8 cellular contexts compared by ENCODE assay signal in the genomic region with DNA sequence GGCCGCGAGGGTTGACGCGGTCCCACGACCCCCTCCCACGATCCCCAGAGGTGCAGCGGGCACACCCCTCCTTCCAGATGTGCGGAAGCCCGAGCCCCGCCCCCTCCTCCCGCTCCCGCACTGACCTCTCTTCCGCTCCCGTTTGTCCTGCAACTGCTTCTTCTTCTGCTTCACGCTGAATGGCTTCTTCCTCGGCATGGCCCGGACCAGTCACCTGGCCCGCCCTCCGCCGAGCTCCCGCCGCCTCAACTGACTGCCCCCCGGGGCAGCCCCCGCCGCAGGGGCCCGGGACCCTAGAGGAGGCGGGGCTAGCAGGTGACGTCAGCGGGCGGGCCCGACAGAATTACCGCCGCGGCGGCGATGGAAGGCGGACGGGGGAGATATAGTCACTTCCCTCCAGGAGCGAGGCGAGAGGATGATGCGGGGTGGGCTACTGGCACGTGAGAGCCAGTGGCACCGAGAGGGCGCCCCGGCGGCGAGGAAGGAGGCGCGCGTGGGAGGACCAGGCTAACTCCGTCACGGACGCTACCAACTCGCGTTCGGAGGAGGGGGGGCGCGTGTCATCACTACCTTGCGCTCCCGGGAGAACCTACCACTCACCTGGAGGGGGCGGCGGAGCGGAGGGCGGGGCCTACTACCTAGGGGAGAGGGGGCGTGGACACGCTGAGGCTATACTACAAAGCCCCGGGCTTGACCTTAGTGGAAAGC. TPM values are rescaled to one million over a fixed set of nuclear protein-coding genes. Genes with fewer than 3 reads are reported as not detected.
DNase-seq lines count a peak whose midpoint lies in the region; ATAC-seq and TF ChIP-seq lines count a peak whose summit lies in the region.

A gene with protein sequence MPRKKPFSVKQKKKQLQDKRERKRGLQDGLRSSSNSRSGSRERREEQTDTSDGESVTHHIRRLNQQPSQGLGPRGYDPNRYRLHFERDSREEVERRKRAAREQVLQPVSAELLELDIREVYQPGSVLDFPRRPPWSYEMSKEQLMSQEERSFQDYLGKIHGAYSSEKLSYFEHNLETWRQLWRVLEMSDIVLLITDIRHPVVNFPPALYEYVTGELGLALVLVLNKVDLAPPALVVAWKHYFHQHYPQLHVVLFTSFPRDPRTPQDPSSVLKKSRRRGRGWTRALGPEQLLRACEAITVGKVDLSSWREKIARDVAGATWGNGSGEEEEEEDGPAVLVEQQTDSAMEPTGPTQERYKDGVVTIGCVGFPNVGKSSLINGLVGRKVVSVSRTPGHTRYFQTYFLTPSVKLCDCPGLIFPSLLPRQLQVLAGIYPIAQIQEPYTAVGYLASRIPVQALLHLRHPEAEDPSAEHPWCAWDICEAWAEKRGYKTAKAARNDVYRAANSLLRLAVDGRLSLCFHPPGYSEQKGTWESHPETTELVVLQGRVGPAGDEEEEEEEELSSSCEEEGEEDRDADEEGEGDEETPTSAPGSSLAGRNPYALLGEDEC (minus strand): TSS at position 484 of the 708 bp plus-strand sequence. CDS start 286 bp downstream, at position 198.

- 1% methylated on average over 12 of the region's 67 CpGs for WGBS in mammary epithelial cell (ENCODE audit: low coverage, missing lambda C conversion rate)
- WGBS in spleen, 5 donors: 0 to 2% (median 1%) methylated on average over 48 to 67 of the region's 67 CpGs

- ATAC-seq in GM18870 (IDR thresholded peaks at IDR 0.05; ENCODE audit: unreplicated experiment): peak; percentile 61
- peak; percentile 77 for ATAC-seq in HG03108 (IDR thresholded peaks at IDR 0.05; ENCODE audit: unreplicated experiment)

- CTCF ChIA-PET in mammary epithelial cell (lab: Charles Lee; ENCODE audit: low non-redundant PET): no interaction called here

- TF ChIP-seq POLR2A in spleen (IDR thresholded peaks at IDR 0.05): no peak

- H3K4me1 ChIP-seq in ACC112 (ENCODE audit: control insufficient read depth, insufficient read depth, low read length, unreplicated experiment) (peaks cover 18% of the 10 kb centered on the region), mammary epithelial cell (ENCODE audit: insufficient read depth, low read length) (peaks cover 13% of the 10 kb centered on the region), spleen (peaks cover 21 to 54% (median 35%) of the 10 kb centered on the region in 6 donors)

- TF ChIP-seq CTCF in WI38 (IDR thresholded peaks at IDR 0.05; ENCODE audit: low read depth, low read length) (no peak), mammary epithelial cell (conservative IDR thresholded peaks at IDR 0.05 in 1 of 2, IDR thresholded peaks at IDR 0.05 in 1 of 2; ENCODE audit: extremely low read depth in 1 of 2, insufficient read depth in 1 of 2, low read depth in 1 of 2, low read length in 2 of 2) (no peak), spleen (IDR thresholded peaks at IDR 0.05 in 8 of 11, conservative IDR thresholded peaks at IDR 0.05 in 3 of 11) (peak in 4 of 11 experiments; percentile 27 to 51 (median 40))

- dilution Hi-C loops in mammary epithelial cell (cut with HindIII; ENCODE audit: low sequenced_read_pairs): no loop called here

- H3K79me2 ChIP-seq in ACC112 (ENCODE audit: control insufficient read depth, insufficient read depth, low read length, unreplicated experiment) (peaks cover 39% of the 10 kb centered on the region), mammary epithelial cell (ENCODE audit: insufficient read depth, low read length) (peaks cover 39% of the 10 kb centered on the region)

- peak within 1 kb of the TSS; percentile 96 for H3K4me2 ChIP-seq in mammary epithelial cell (ENCODE audit: insufficient read depth, low read depth, low read length)

- H4K20me1 ChIP-seq in mammary epithelial cell (ENCODE audit: insufficient read depth, low read length): no peaks in the 10 kb centered on the region

- no peaks in the 10 kb centered on the region for H3K9me3 ChIP-seq in mammary epithelial cell (replicated peaks; ENCODE audit: insufficient read depth, low read length)
- no peaks in the 10 kb centered on the region for H3K9me3 ChIP-seq in spleen

- intact Hi-C loops in mammary epithelial cell (cut with micrococcal nuclease): loop anchor here (1.0 to 10.0 kb wide), 4 partner anchors 15 to 319 kb away; a partner anchor contains a TSS
- intact Hi-C loops in spleen (cut with DNase I; ENCODE audit: low total_unique reads): no loop called here

- in situ Hi-C loops in mammary epithelial cell (cut with MboI; ENCODE audit: low sequenced_read_pairs in 2 of 2): no loop called here

- peak within 1 kb of the TSS; percentile 94 for H3K9ac ChIP-seq in mammary epithelial cell (ENCODE audit: insufficient read depth, low read length)

- BruUV-seq in mammary epithelial cell (replicated peaks; lab: Mats Ljungman, UMichigan): TSS peak; percentile 25

- H3K27ac ChIP-seq in ACC112 (ENCODE audit: low read depth, low read length) (peak within 1 kb of the TSS; percentile 91), mammary epithelial cell (ENCODE audit: insufficient read depth, low read depth, low read length) (peak within 1 kb of the TSS; percentile 90), spleen (peak within 1 kb of the TSS; percentile 98 to 100 (median 99))

- H3K4me3 ChIP-seq in ACC112 (ENCODE audit: low read depth, low read length) (peak within 1 kb of the TSS; percentile 96), WI38 (ENCODE audit: low read depth, low read length) (peak within 1 kb of the TSS; percentile 98), mammary epithelial cell (replicated peaks in 1 of 3; ENCODE audit: insufficient read depth in 1 of 3, low read depth in 2 of 3, low read length in 3 of 3) (peak within 1 kb of the TSS; percentile 68 to 98 (median 93)), spleen (peak within 1 kb of the TSS; percentile 77 to 98 (median 90))

- peaks cover 8% of the 10 kb centered on the region for H3K36me3 ChIP-seq in ACC112 (ENCODE audit: insufficient read depth, low read length)
- peaks cover 6% of the 10 kb centered on the region for H3K36me3 ChIP-seq in mammary epithelial cell (ENCODE audit: insufficient read depth, low read length)
- peaks cover 0 to 55% (median 32%) of the 10 kb centered on the region in 6 donors for H3K36me3 ChIP-seq in spleen

- H2AFZ ChIP-seq in ACC112 (ENCODE audit: low read length, unreplicated experiment): peak within 1 kb of the TSS; percentile 76
- H2AFZ ChIP-seq in mammary epithelial cell (ENCODE audit: low read depth, low read length): peak within 1 kb of the TSS; percentile 96

- DNase-seq in NCI-H2196 treated with DMSO at 0.1 percent for 48 hours (lab: John Stamatoyannopoulos, UW; ENCODE audit: unreplicated experiment) (peak; percentile 86), mammary epithelial cell (peak; percentile 95), iPS-NIHi7 (ENCODE audit: extremely low spot score) (peak; percentile 93), spleen (peak; percentile 99)

- H3K27me3 ChIP-seq in ACC112 (ENCODE audit: insufficient read depth, low read length) (no peaks in the 10 kb centered on the region), mammary epithelial cell (ENCODE audit: insufficient read depth, low read length) (no peaks in the 10 kb centered on the region), spleen (replicated peaks in 1 of 7) (no peaks in the 10 kb centered on the region)

RNA-seq across cellular contexts. Expression of the gene that starts here (rescaled TPM):
- total RNA-seq in mammary epithelial cell (10 to 100 TPM; 40.8 to 84.4 TPM), spleen (10 to 100 TPM; 28.0 to 84.6 (median 56.7) TPM)
- polyA plus RNA-seq in mammary epithelial cell (32.0 TPM), spleen (10 to 100 TPM; 40.3 to 55.6 (median 45.6) TPM)
- 61.9 TPM for polyA minus RNA-seq in mammary epithelial cell

Comparison
In these comparisons a context has a peak if more than half of its experiments do, and no peak if none do; other contexts are left out.
1. Peak in every context shown above with its lines: DNase-seq, ATAC-seq, H3K4me3 ChIP-seq and H3K27ac ChIP-seq.